2 cellular contexts compared by ENCODE assay signal in genomic region chr5:6308683-6309082, GRCh38.
TF ChIP-seq lines count a peak whose summit lies in the region.

No MANE protein-coding gene starts in this region.

TF ChIP-seq in HEK293, 187 proteins besides CTCF, POLR2A, EP300 and RAD21 (continued from another document):
- TF ChIP-seq ZBTB49 (tag by site-specific recombination; IDR thresholded peaks at IDR 0.05; ENCODE audit: low read depth), result no peak
- TF ChIP-seq GLI4 (tag by site-specific recombination; IDR thresholded peaks at IDR 0.05), result peak; percentile 20; the same call in 1 of the 2 replicates
- no peak for TF ChIP-seq BCL6B (tag by site-specific recombination; IDR thresholded peaks at IDR 0.05)

TF ChIP-seq in K562, 482 proteins besides CTCF, POLR2A, EP300 and RAD21 (continued from another document):
- TF ChIP-seq ZNF512 (tag; IDR thresholded peaks at IDR 0.05) (no peak), ZNF274 (IDR thresholded peaks at IDR 0.05; ENCODE audit: borderline replicate concordance, low read depth, low read length) (no peak), NFRKB (IDR thresholded peaks at IDR 0.05; ENCODE audit: low read depth) (no peak), AFF1 (IDR thresholded peaks at IDR 0.05; ENCODE audit: low read depth in 1 of 2, partially characterized antibody in 2 of 2) (no peak), ATF1 (CRISPR knock-in tag; IDR thresholded peaks at IDR 0.05) (no peak), ATF1 (tag; IDR thresholded peaks at IDR 0.05) (peak; percentile 30; the same call in 1 of the 2 replicates), NBN (IDR thresholded peaks at IDR 0.05; ENCODE audit: low read depth) (no peak), RBBP5 (IDR thresholded peaks at IDR 0.05; ENCODE audit: borderline replicate concordance, insufficient read depth, low read length, poor library complexity, severe bottlenecking) (no peak), USF1 (CRISPR knock-in tag; IDR thresholded peaks at IDR 0.05) (no peak), BHLHE40 (IDR thresholded peaks at IDR 0.05; ENCODE audit: low read length) (no peak), MCM7 (IDR thresholded peaks at IDR 0.05) (no peak), XRCC4 (IDR thresholded peaks at IDR 0.05; ENCODE audit: extremely low read depth, insufficient read depth, insufficient read length) (no peak), MIER1 (IDR thresholded peaks at IDR 0.05; ENCODE audit: low read depth) (peak; percentile 36; the same call in 1 of the 2 replicates)
